ENCODE assay signal across 8 cellular contexts in genomic region chr7:91164948-91165845, GRCh38.
DNase-seq lines count a peak whose midpoint lies in the region; ATAC-seq and TF ChIP-seq lines count a peak whose summit lies in the region.

No MANE protein-coding gene starts in this region.

- H3K23me2 ChIP-seq in H9 (ENCODE audit: insufficient read length, low read depth, low read length, poor library complexity, severe bottlenecking): no peaks in the 10 kb centered on the region

- H3K27me3 Mint-ChIP-seq in H9 (ENCODE audit: low read depth): no peaks in the 10 kb centered on the region; the same call in 1 of the 2 replicates

- H2BK15ac ChIP-seq in H9 (ENCODE audit: low read depth, low read length): no peak overlapping the region

- no peak overlapping the region for H3K4me3 ChIP-seq in HL-60 (replicated peaks; ENCODE audit: insufficient read depth, low read length)
- no peak overlapping the region for H3K4me3 ChIP-seq in epithelial cell of proximal tubule (ENCODE audit: low read depth, low read length)

- no peak overlapping the region for H4K91ac ChIP-seq in H9 (ENCODE audit: insufficient read length, low read depth, low read length)

- WGBS in H9 (ENCODE audit: extremely low coverage, insufficient read length, low lambda C conversion rate): no CpG with 5 or more reads among the region's 9 CpGs

- H2AK5ac ChIP-seq in H9 (ENCODE audit: insufficient read length, low read length): no peak overlapping the region

- no peak overlapping the region for H2BK120ac ChIP-seq in H9 (ENCODE audit: low read depth, low read length, poor library complexity, severe bottlenecking)

- H2BK12ac ChIP-seq in H9 (ENCODE audit: insufficient read length, low read depth, low read length): no peak overlapping the region

- H3K14ac ChIP-seq in H9 (ENCODE audit: insufficient read depth, low read length): no peak overlapping the region

- no peak overlapping the region for H3K27ac ChIP-seq in HL-60 (replicated peaks)
- H3K27ac ChIP-seq in H9 (ENCODE audit: insufficient read length, low read depth, low read length): no peak overlapping the region

- no peaks in the 10 kb centered on the region for H3K9me3 Mint-ChIP-seq in H9

- no peak overlapping the region for H4K5ac ChIP-seq in H9 (ENCODE audit: insufficient read length, low read depth, low read length)

- H3K36me3 Mint-ChIP-seq in H9 (ENCODE audit: insufficient read depth in 1 of 3, low read depth in 3 of 3): no peaks in the 10 kb centered on the region

- no peaks in the 10 kb centered on the region for H3K79me2 ChIP-seq in H9 (ENCODE audit: insufficient read depth, low read length)

- H2BK20ac ChIP-seq in H9 (ENCODE audit: low read depth, low read length, poor library complexity, severe bottlenecking): no peak overlapping the region

- H2AFZ ChIP-seq in H9 (ENCODE audit: low read length): no peak overlapping the region

- no peak overlapping the region for H3T11ph ChIP-seq in H9 (ENCODE audit: low read length)

- H3K4me3 Mint-ChIP-seq in H9: no peak overlapping the region

- H3K79me1 ChIP-seq in H9 (ENCODE audit: insufficient read depth, low read depth, low read length, poor library complexity, severe bottlenecking): no peaks in the 10 kb centered on the region

- H3K18ac ChIP-seq in H9 (ENCODE audit: insufficient read length, low read depth, low read length): no peak overlapping the region

- no peaks in the 10 kb centered on the region for H4K20me1 ChIP-seq in H9 (ENCODE audit: control insufficient read depth, insufficient read depth, insufficient read length)

- H3K9me3 ChIP-seq in H9 (ENCODE audit: control insufficient read depth, low read depth, low read length): no peaks in the 10 kb centered on the region

- TF ChIP-seq CTCF in HL-60 (IDR thresholded peaks at IDR 0.05; ENCODE audit: insufficient read depth, low read length) (no peak), epithelial cell of proximal tubule (conservative IDR thresholded peaks at IDR 0.05; ENCODE audit: low read depth, low read length) (no peak), H9 (conservative IDR thresholded peaks at IDR 0.05) (no peak)

- no peak overlapping the region for H3K23ac ChIP-seq in H9 (ENCODE audit: insufficient read length, low read depth, low read length)

- H3K4me2 ChIP-seq in H9 (ENCODE audit: insufficient read depth, insufficient read length, low read length): no peak overlapping the region

- H2BK5ac ChIP-seq in H9 (ENCODE audit: insufficient read length, low read length): no peak overlapping the region

- ATAC-seq in GM21423 (IDR thresholded peaks at IDR 0.05; ENCODE audit: unreplicated experiment): peak; percentile 92

- 0 out of 2 replicates have a peak, but pooled peaks cover 2% of the 10 kb centered on the region for H3K4me1 ChIP-seq in H9 (ENCODE audit: insufficient read depth, low read length)

- H3K4me1 Mint-ChIP-seq in H9: peaks cover 12 to 14% of the 10 kb centered on the region in 2 experiments

- H3K27me3 ChIP-seq in HL-60 (ENCODE audit: insufficient read depth, poor library complexity, severe bottlenecking) (no peaks in the 10 kb centered on the region), H9 (ENCODE audit: insufficient read depth, low read length) (peaks cover 1% of the 10 kb centered on the region; the same call in 1 of the 2 replicates)

- H3K4ac ChIP-seq in H9 (ENCODE audit: low read depth, low read length): no peak overlapping the region

- DNase-seq in Daoy (ENCODE audit: low read depth) (peak; percentile 25), HL-60 (ENCODE audit: low read depth in 1 of 2, low spot score in 1 of 2) (peak; percentile 29 to 45), epithelial cell of proximal tubule (ENCODE audit: low read depth) (peak; percentile 90), NCI-H2227 (lab: John Stamatoyannopoulos, UW; ENCODE audit: unreplicated experiment) (no peak), HUDEP-2 (lab: John Stamatoyannopoulos, UW; ENCODE audit: unreplicated experiment in 76 of 76) (no peak), AML-193 (lab: John Stamatoyannopoulos, UW) (no peak), H9 (no peak)

- H3K9ac ChIP-seq in H9 (ENCODE audit: extremely low read depth, insufficient read length, low read length): no peak overlapping the region

- no peak overlapping the region for H3K27ac Mint-ChIP-seq in H9

- H4K8ac ChIP-seq in H9 (replicated peaks; ENCODE audit: insufficient read length, low read depth, low read length): no peak overlapping the region

- H3K56ac ChIP-seq in H9 (ENCODE audit: insufficient read length, low read depth, low read length): no peak overlapping the region

Comparison
In these comparisons a context has a peak if more than half of its experiments do, and no peak if none do; other contexts are left out.
1. DNase-seq: peak in Daoy (single experiment), HL-60 (2 of 2) and epithelial cell of proximal tubule (single experiment); none in NCI-H2227 (single experiment), HUDEP-2 (0 of 76), AML-193 (0 of 2) and H9 (single experiment).